ENCODE assay signal across 1 cellular context in the genomic region with DNA sequence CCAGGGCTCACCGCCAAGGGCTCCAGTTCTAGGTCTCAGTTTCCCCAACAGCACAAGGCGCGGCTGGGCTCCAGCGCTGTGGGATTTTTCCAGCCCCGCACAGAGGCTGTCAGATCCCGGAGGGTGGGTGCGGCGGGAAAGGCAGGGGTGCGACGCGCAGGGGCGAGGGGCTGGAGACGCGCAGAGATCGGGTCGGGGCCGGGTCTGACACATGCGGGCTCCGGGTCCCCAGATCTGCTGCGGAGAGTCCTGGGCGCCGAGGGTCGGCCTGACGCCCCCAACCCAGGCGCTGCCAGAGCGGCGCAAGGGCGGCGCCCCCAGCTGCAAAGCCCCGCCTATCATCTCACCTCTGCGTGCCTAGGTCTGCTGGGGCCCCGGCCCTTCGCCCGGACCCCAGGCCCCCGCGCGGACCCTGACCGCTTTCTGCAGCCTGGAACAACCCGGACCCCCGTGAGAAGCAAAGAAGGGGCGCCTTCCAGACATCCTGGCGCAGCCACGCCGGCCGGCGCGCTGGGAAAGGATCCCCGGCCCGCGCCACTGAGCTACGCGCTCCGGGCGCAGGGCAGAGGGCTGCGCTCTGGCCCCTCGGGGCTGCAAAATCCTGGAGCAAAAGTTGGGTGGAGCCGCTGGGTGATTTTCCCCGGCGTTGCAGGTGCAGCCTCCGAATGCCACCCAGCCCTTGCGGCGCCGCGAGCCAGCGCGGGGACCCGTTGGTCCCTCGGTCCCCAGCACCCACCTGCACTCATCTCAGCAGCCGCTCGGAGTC.
TF ChIP-seq lines count a peak whose summit lies in the region.

No MANE protein-coding gene starts in this region.

TF ChIP-seq in IMR-90, 13 proteins besides CTCF, POLR2A, EP300 and RAD21 (continued from another document):
- TF ChIP-seq BHLHE40 (IDR thresholded peaks at IDR 0.05; ENCODE audit: low read depth, low read length) = no peak
